Comparison of ENCODE assay signal across 27 cellular contexts in the genomic region with DNA sequence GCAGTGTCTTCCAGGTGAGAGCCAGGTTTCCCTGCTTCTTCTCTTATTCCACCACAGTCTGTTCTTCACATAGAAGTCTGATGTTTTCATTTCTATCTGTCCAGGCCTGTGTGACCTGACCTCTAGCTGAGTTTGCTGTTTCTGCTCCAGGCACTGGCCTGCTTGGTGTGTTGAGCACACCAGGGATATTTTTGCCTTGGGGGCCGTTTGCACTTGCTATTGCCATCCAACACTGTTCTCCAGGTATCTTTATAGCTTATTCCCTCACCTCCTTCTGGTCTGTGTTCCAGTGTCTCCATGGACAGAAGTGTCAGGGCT. TPM values are rescaled to one million over a fixed set of nuclear protein-coding genes. Genes with fewer than 3 reads are reported as not detected.
DNase-seq lines count a peak whose midpoint lies in the region; ATAC-seq, FAIRE-seq and TF ChIP-seq lines count a peak whose summit lies in the region.
"Had no signal": no experiment of that assay in that cellular context is flagged by ENCODE, and none has a peak within 500 bp of the region (broad histone marks: within the 10 kb centered on the region; RNA-seq: fewer than 3 reads in every experiment).

No MANE protein-coding gene starts in this region.

- H3K27me3 ChIP-seq in heart right ventricle: no peaks in the 10 kb centered on the region
- no peaks in the 10 kb centered on the region for H3K27me3 ChIP-seq in HepG2 (ENCODE audit: control insufficient read depth in 1 of 2, insufficient read depth in 2 of 2, low read length in 2 of 2)
- H3K27me3 ChIP-seq: brain microvascular endothelial cell had no signal

- H3K4me3 Mint-ChIP-seq in stimulated activated effector memory CD8-positive, alpha-beta T cell treated with anti-CD3 and anti-CD28 coated beads, Interleukin-12 subunit alpha, Interleukin-12 subunit beta, amount 100 ng/mL, for 72 hours: no peak overlapping the region
- H3K4me3 Mint-ChIP-seq: activated CD8-positive, alpha-beta T cell treated with anti-CD3 and anti-CD28 coated beads, Interleukin-2, amount 10 ng/mL, durations not matched to agents 7 days and 5 days; activated naive CD4-positive, alpha-beta T cell treated with anti-CD3 and anti-CD28 coated beads, Interleukin-2, amount 10 ng/mL, durations not matched to agents 7 days and 5 days; activated T-helper 17 cell treated with anti-CD3 and anti-CD28 coated beads, Interleukin-2, amount 50 U/mL, for 72 hours; CD4-positive, alpha-beta T cell; type B pancreatic cell had no signal

- in situ Hi-C loops in HepG2 (cut with HindIII; ENCODE audit: extremely low pct_ligation_motif_present, low pct_unique_long_range_greater_than_20kb): no loop called here

- DNase-seq in heart right ventricle (no peak), cardiac septum (ENCODE audit: low spot score) (no peak), HepG2 (ENCODE audit: low spot score) (no peak)
- no peak for DNase-seq in stimulated activated effector memory CD8-positive, alpha-beta T cell treated with anti-CD3 and anti-CD28 coated beads, Interleukin-12 subunit alpha, Interleukin-12 subunit beta, amount 100 ng/mL, for 72 hours (ENCODE audit: low spot score in 2 of 2)
- no peak for DNase-seq in effector CD8-positive, alpha-beta T cell (lab: John Stamatoyannopoulos, UW)
- DNase-seq: activated CD4-positive, alpha-beta T cell treated with anti-CD3 and anti-CD28 coated beads for 4 hours; activated CD8-positive, alpha-beta T cell treated with anti-CD3 and anti-CD28 coated beads, Interleukin-2, amount 10 ng/mL, durations not matched to agents 7 days and 5 days; activated naive CD4-positive, alpha-beta T cell treated with anti-CD3 and anti-CD28 coated beads, Interleukin-2, amount 10 ng/mL, durations not matched to agents 7 days and 5 days; brain microvascular endothelial cell; CD4-positive, alpha-beta T cell; effector memory CD4-positive, alpha-beta T cell; erythroblast; kidney; NCI-H1436 treated with DMSO at 0.1 percent for 48 hours; NCI-H226; NCI-H774; retina; SW 1271; T-helper 9 cell had no signal

- intact Hi-C loops in heart right ventricle (cut with DNase I) (loop anchor here in 2 of 10 donors (5.0 to 10.0 kb wide), 2 partner anchors 72 to 75 kb away; no protein-coding TSS in a partner anchor), cardiac septum (cut with DNase I) (loop anchor here (10.0 kb wide), 1 partner anchor 188 kb away; a partner anchor contains a TSS), HepG2 (cut with micrococcal nuclease; ENCODE audit: unreplicated experiment) (no loop called here)

- H3K27ac Mint-ChIP-seq in stimulated activated effector memory CD8-positive, alpha-beta T cell treated with anti-CD3 and anti-CD28 coated beads, Interleukin-12 subunit alpha, Interleukin-12 subunit beta, amount 100 ng/mL, for 72 hours: peak overlapping the region; percentile 57
- H3K27ac Mint-ChIP-seq: activated CD8-positive, alpha-beta T cell treated with anti-CD3 and anti-CD28 coated beads, Interleukin-2, amount 10 ng/mL, durations not matched to agents 7 days and 5 days; activated naive CD4-positive, alpha-beta T cell treated with anti-CD3 and anti-CD28 coated beads, Interleukin-2, amount 10 ng/mL, durations not matched to agents 7 days and 5 days; activated T-helper 17 cell treated with anti-CD3 and anti-CD28 coated beads, Interleukin-2, amount 50 U/mL, for 72 hours; CD4-positive, alpha-beta T cell; type B pancreatic cell had no signal

- TF ChIP-seq EP300 in HepG2 (IDR thresholded peaks at IDR 0.05; ENCODE audit: low read depth in 2 of 2, low read length in 2 of 2): no peak
- no peak for TF ChIP-seq EP300 in HepG2 (CRISPR knock-in tag; IDR thresholded peaks at IDR 0.05; ENCODE audit: borderline replicate concordance)

- H3K9me3 Mint-ChIP-seq in stimulated activated effector memory CD8-positive, alpha-beta T cell treated with anti-CD3 and anti-CD28 coated beads, Interleukin-12 subunit alpha, Interleukin-12 subunit beta, amount 100 ng/mL, for 72 hours: no peaks in the 10 kb centered on the region
- H3K9me3 Mint-ChIP-seq: activated naive CD4-positive, alpha-beta T cell treated with anti-CD3 and anti-CD28 coated beads, Interleukin-2, amount 10 ng/mL, durations not matched to agents 7 days and 5 days; activated T-helper 17 cell treated with anti-CD3 and anti-CD28 coated beads, Interleukin-2, amount 50 U/mL, for 72 hours; CD4-positive, alpha-beta T cell; type B pancreatic cell had no signal

- H3K4me1 ChIP-seq in heart right ventricle: peaks cover 0 to 81% (median 75%) of the 10 kb centered on the region in 9 donors
- peaks cover 46% of the 10 kb centered on the region for H3K4me1 ChIP-seq in HepG2 (ENCODE audit: insufficient read depth, low read length)

- TF ChIP-seq POLR2A in HepG2 (IDR thresholded peaks at IDR 0.05; ENCODE audit: insufficient read depth in 1 of 2, low read depth in 2 of 2, low read length in 2 of 2): no peak

- peak in 6 of 8 donors; percentile 9 to 49 (median 28) for ATAC-seq in heart right ventricle
- ATAC-seq in HepG2: peak; percentile 67
- no peak for ATAC-seq in stimulated activated effector memory CD8-positive, alpha-beta T cell treated with anti-CD3 and anti-CD28 coated beads, Interleukin-12 subunit alpha, Interleukin-12 subunit beta, amount 100 ng/mL, for 72 hours
- ATAC-seq in GM18517 (IDR thresholded peaks at IDR 0.05; ENCODE audit: unreplicated experiment): no peak
- ATAC-seq in HG03135 (IDR thresholded peaks at IDR 0.05; ENCODE audit: unreplicated experiment): no peak
- no peak for ATAC-seq in HG02798 (IDR thresholded peaks at IDR 0.05; ENCODE audit: poor library complexity, unreplicated experiment)
- ATAC-seq: activated CD8-positive, alpha-beta T cell treated with anti-CD3 and anti-CD28 coated beads, Interleukin-2, amount 10 ng/mL, durations not matched to agents 7 days and 5 days; activated T-helper 17 cell treated with anti-CD3 and anti-CD28 coated beads, Interleukin-2, amount 50 U/mL, for 72 hours had no signal

- no TSS peak for BruUV-seq in HepG2 (replicated peaks; lab: Mats Ljungman, UMichigan)

- H3K27ac ChIP-seq in heart right ventricle: peak overlapping the region in 7 of 10 donors; percentile 4 to 63 (median 13)
- H3K27ac ChIP-seq in HepG2 (ENCODE audit: extremely low read length, insufficient read depth, low read length): peak overlapping the region; percentile 53
- H3K27ac ChIP-seq: brain microvascular endothelial cell had no signal

- TF ChIP-seq CTCF in heart right ventricle (IDR thresholded peaks at IDR 0.05) (no peak), HepG2 (CRISPR knock-in tag; IDR thresholded peaks at IDR 0.05) (no peak)

- no peak for TF ChIP-seq RAD21 in HepG2 (CRISPR knock-in tag; IDR thresholded peaks at IDR 0.05)

- no peaks in the 10 kb centered on the region; the same call in 1 of the 2 replicates for H4K20me1 ChIP-seq in HepG2 (ENCODE audit: insufficient read depth, low read length)

- POLR2A ChIA-PET in HepG2 (lab: Yijun Ruan, JAX): interaction anchor here (1.1 kb wide), 1 partner anchor 11 kb away, joined by 3 read pairs; no protein-coding TSS in a partner anchor

- peaks cover 26% of the 10 kb centered on the region for H3K4me1 Mint-ChIP-seq in stimulated activated effector memory CD8-positive, alpha-beta T cell treated with anti-CD3 and anti-CD28 coated beads, Interleukin-12 subunit alpha, Interleukin-12 subunit beta, amount 100 ng/mL, for 72 hours

- CTCF ChIA-PET in HepG2 (lab: Yijun Ruan, JAX; ENCODE audit: low intra/inter-chr PET ratio, low total read pairs): no interaction called here

- 10 to 23% methylated on average over 1 of the region's 1 CpG for WGBS in heart right ventricle, 2 donors
- 45% methylated on average over 1 of the region's 1 CpG for WGBS in HepG2 (ENCODE audit: low lambda C conversion rate)

- no peak overlapping the region for H2AFZ ChIP-seq in HepG2 (ENCODE audit: low read length)

- H3K4me2 ChIP-seq in HepG2 (ENCODE audit: low read depth, low read length): peak overlapping the region; percentile 32; the same call in 1 of the 2 replicates

- H3K36me3 Mint-ChIP-seq in stimulated activated effector memory CD8-positive, alpha-beta T cell treated with anti-CD3 and anti-CD28 coated beads, Interleukin-12 subunit alpha, Interleukin-12 subunit beta, amount 100 ng/mL, for 72 hours: no peaks in the 10 kb centered on the region
- H3K36me3 Mint-ChIP-seq: activated naive CD4-positive, alpha-beta T cell treated with anti-CD3 and anti-CD28 coated beads, Interleukin-2, amount 10 ng/mL, durations not matched to agents 7 days and 5 days; type B pancreatic cell had no signal

- no peak overlapping the region for H3K4me3 ChIP-seq in heart right ventricle
- H3K4me3 ChIP-seq in HepG2 (replicated peaks in 1 of 3; ENCODE audit: insufficient read depth in 1 of 3, low read depth in 2 of 3, low read length in 3 of 3): no peak overlapping the region; a peak in 1 of 6 replicates
- H3K4me3 ChIP-seq: lung had no signal

- H3K9me3 ChIP-seq in heart right ventricle (no peaks in the 10 kb centered on the region), HepG2 (ENCODE audit: low read length) (no peaks in the 10 kb centered on the region)

- H3K79me2 ChIP-seq in HepG2 (ENCODE audit: insufficient read depth, low read length): peaks cover 29% of the 10 kb centered on the region

- FAIRE-seq in HepG2 (lab: Jason Lieb, UNC): no peak
- FAIRE-seq: A204.1, kidney, RCC 7860 had no signal

- H3K9ac ChIP-seq in HepG2 (ENCODE audit: insufficient read depth, low read depth, low read length): peak overlapping the region; percentile 19; the same call in 1 of the 2 replicates

- no peaks in the 10 kb centered on the region for H3K36me3 ChIP-seq in heart right ventricle
- no peaks in the 10 kb centered on the region for H3K36me3 ChIP-seq in HepG2 (replicated peaks in 1 of 2; ENCODE audit: control insufficient read depth in 1 of 2, insufficient read depth in 2 of 2, low read length in 2 of 2)
- H3K36me3 ChIP-seq: brain microvascular endothelial cell had no signal

RNA-seq across cellular contexts. Expression of a gene that starts 41.4 kb away (rescaled TPM):
- total RNA-seq in heart right ventricle: 10 to 100 TPM; 20.9 to 41.8 (median 33.0) TPM
- 10 to 100 TPM in 1 of 2 donors, 1 to 10 TPM in 1; 4.1 to 10.5 TPM for polyA plus RNA-seq in heart right ventricle
- total RNA-seq in cardiac septum: 25.7 TPM
- total RNA-seq in HepG2 (2016; rRNA removed; fragmentation: Illumina TruSeq; extraction: Trizol): 11.4 and 17.3 TPM in 2 replicates
- 4.2 and 4.8 TPM in 2 replicates for total RNA-seq in HepG2 (2016; cell fraction: cytosol; rRNA removed; fragmentation: Illumina TruSeq; extraction: Trizol; ENCODE audit: low read depth)
- total RNA-seq in HepG2 (2016; cell fraction: insoluble cytoplasmic fraction; rRNA removed; fragmentation: Illumina TruSeq; extraction: Trizol): 10.8 and 15.0 TPM in 2 replicates
- total RNA-seq in HepG2 (2016; cell fraction: membrane; rRNA removed; fragmentation: Illumina TruSeq; extraction: Trizol): 7.1 and 8.5 TPM in 2 replicates
- 40.5 and 44.5 TPM in 2 replicates for total RNA-seq in HepG2 (2016; cell fraction: nucleus; rRNA removed; fragmentation: Illumina TruSeq; extraction: Trizol)
- polyA plus RNA-seq in HepG2 (2011; rRNA removed): 13.1 and 14.0 TPM in 2 replicates
- 8.5 and 10.2 TPM in 2 replicates for polyA plus RNA-seq in HepG2 (2011; cell fraction: cytosol; rRNA removed)
- polyA plus RNA-seq in HepG2 (2011; cell fraction: nucleus; rRNA removed): 39.1 and 43.0 TPM in 2 replicates
- 13.9 and 15.8 TPM in 2 replicates for polyA plus RNA-seq in HepG2 (2012)
- 1.2 and 1.9 TPM in 2 replicates for polyA plus RNA-seq in HepG2 (2016; cell fraction: cytosol; fragmentation: Illumina TruSeq; extraction: Trizol; ENCODE audit: low read depth)
- polyA plus RNA-seq in HepG2 (2016; cell fraction: insoluble cytoplasmic fraction; fragmentation: Illumina TruSeq; extraction: Trizol; ENCODE audit: low read depth): 14.8 and 15.2 TPM in 2 replicates
- 2.1 and 2.5 TPM in 2 replicates for polyA plus RNA-seq in HepG2 (2016; cell fraction: membrane; fragmentation: Illumina TruSeq; extraction: Trizol; ENCODE audit: low read depth)
- polyA plus RNA-seq in HepG2 (2016; cell fraction: nucleus; fragmentation: Illumina TruSeq; extraction: Trizol; ENCODE audit: insufficient read depth, low read depth): 23.7 and 31.6 TPM in 2 replicates
- 34.7 and 53.1 TPM in 2 replicates for polyA minus RNA-seq in HepG2 (2011; rRNA and poly(A)+ RNA removed; ENCODE audit: low replicate concordance)
- 14.7 and 19.0 TPM in 2 replicates for polyA minus RNA-seq in HepG2 (2011; cell fraction: cytosol; rRNA and poly(A)+ RNA removed)
- 94.1 and 111 TPM in 2 replicates for polyA minus RNA-seq in HepG2 (2011; cell fraction: nucleus; rRNA and poly(A)+ RNA removed)

Comparison
In these comparisons a context has a peak if more than half of its experiments do, and no peak if none do; other contexts are left out.
1. ATAC-seq: peak in heart right ventricle (6 of 8) and HepG2 (single experiment); none in stimulated activated effector memory CD8-positive, alpha-beta T cell treated with anti-CD3 and anti-CD28 coated beads, Interleukin-12 subunit alpha, Interleukin-12 subunit beta, amount 100 ng/mL, for 72 hours (single experiment), GM18517 (single experiment), HG03135 (single experiment) and HG02798 (single experiment).